ENCODE assay signal across 1 cellular context in genomic region chr20:59437601-59438031, GRCh38.
A peak's percentile ranks its signal among the peaks of the same experiment; 100 is the strongest.
TF ChIP-seq lines count a peak whose summit lies in the region.

No MANE protein-coding gene starts in this region.

TF ChIP-seq in SK-N-SH, 30 proteins besides CTCF, POLR2A, EP300 and RAD21 (continued from another document):
- TF ChIP-seq REST (IDR thresholded peaks at IDR 0.05; ENCODE audit: low read depth, low read length), result no peak
- peak; percentile 63; the same call in 1 of the 2 replicates for TF ChIP-seq TEAD4 (IDR thresholded peaks at IDR 0.05; ENCODE audit: borderline replicate concordance, insufficient read depth)
- TF ChIP-seq RFX5 (IDR thresholded peaks at IDR 0.05; ENCODE audit: low read length), result no peak
- 0 out of 2 replicates have a peak, but pooled peaks have one; percentile 33 for TF ChIP-seq FOXM1 (IDR thresholded peaks at IDR 0.05; ENCODE audit: low read depth)
- TF ChIP-seq, protein P1, sequence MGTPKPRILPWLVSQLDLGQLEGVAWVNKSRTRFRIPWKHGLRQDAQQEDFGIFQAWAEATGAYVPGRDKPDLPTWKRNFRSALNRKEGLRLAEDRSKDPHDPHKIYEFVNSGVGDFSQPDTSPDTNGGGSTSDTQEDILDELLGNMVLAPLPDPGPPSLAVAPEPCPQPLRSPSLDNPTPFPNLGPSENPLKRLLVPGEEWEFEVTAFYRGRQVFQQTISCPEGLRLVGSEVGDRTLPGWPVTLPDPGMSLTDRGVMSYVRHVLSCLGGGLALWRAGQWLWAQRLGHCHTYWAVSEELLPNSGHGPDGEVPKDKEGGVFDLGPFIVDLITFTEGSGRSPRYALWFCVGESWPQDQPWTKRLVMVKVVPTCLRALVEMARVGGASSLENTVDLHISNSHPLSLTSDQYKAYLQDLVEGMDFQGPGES (IDR thresholded peaks at IDR 0.05; ENCODE audit: low read depth, low read length), result no peak
- TF ChIP-seq SMC3 (IDR thresholded peaks at IDR 0.05; ENCODE audit: low read depth, low read length), result no peak
- peak; percentile 65 for TF ChIP-seq PBX3 (IDR thresholded peaks at IDR 0.05)
